ENCODE assay signal across 1 cellular context in genomic region chr4:183469936-183470335, GRCh38.
TF ChIP-seq lines count a peak whose summit lies in the region.

No MANE protein-coding gene starts in this region.

TF ChIP-seq in HepG2, 621 proteins besides CTCF, POLR2A, EP300 and RAD21:
- TF ChIP-seq ATF6 (CRISPR knock-in tag; conservative IDR thresholded peaks at IDR 0.05) (no peak), CREB1 (IDR thresholded peaks at IDR 0.05) (no peak), CREB1 (CRISPR knock-in tag; IDR thresholded peaks at IDR 0.05) (no peak), ZSCAN21 (CRISPR knock-in tag; IDR thresholded peaks at IDR 0.05; ENCODE audit: borderline replicate concordance) (no peak), KLF13 (CRISPR knock-in tag; IDR thresholded peaks at IDR 0.05) (no peak), ETV6 (CRISPR knock-in tag; conservative IDR thresholded peaks at IDR 0.05) (no peak)
- TF ChIP-seq, protein P1, sequence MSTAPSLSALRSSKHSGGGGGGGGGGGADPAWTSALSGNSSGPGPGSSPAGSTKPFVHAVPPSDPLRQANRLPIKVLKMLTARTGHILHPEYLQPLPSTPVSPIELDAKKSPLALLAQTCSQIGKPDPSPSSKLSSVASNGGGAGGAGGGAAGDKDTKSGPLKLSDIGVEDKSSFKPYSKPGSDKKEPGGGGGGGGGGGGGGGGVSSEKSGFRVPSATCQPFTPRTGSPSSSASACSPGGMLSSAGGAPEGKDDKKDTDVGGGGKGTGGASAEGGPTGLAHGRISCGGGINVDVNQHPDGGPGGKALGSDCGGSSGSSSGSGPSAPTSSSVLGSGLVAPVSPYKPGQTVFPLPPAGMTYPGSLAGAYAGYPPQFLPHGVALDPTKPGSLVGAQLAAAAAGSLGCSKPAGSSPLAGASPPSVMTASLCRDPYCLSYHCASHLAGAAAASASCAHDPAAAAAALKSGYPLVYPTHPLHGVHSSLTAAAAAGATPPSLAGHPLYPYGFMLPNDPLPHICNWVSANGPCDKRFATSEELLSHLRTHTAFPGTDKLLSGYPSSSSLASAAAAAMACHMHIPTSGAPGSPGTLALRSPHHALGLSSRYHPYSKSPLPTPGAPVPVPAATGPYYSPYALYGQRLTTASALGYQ (CRISPR knock-in tag; IDR thresholded peaks at IDR 0.05), result no peak
